ENCODE assay signal across 8 cellular contexts in the genomic region with DNA sequence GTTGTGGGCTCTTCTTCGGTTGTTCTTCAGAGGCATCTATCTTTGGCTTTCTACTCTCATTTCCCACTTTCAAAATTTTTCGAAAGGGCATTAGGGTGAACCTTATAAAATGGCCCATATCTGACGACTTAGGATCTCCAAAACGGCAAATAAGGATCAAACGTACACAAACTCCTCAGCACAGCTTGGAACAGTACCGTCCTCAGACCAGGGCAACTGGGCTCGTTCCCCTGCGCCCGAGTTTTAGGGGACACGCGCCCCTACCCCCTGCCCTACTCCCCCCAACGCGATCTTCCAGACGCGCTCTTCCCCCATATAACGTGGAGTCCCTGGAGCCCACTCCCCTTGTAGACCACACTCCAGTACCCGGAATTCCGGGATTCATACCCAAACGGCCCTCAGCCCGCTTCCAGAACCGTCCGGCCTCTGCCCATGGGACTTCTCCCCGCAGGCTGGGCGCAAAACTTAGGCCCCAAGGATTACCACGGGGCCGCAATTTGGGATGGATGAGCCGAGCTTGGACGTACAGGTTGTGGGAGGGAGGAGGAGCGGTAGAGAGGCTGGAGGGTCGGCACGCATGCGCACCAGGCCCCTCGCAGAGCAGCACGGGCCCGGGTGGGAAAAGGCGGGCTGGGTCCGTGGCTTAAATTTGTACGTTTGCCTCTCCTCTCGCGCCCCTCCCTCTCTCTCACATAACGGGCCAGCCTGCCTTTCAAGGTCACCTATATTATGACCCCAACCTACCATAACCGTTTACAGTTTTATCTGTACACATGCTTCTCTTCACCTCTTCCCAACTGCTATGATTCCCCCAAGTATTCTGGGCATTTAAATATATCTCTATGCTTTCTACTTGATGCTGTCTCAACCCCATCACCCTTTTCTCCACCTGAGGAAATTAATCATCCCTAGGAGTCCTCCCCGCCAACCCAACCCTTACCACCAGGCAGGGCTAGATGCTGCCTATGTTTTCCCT. TPM values are rescaled to one million over a fixed set of nuclear protein-coding genes. Genes with fewer than 3 reads are reported as not detected.
DNase-seq lines count a peak whose midpoint lies in the region; ATAC-seq, FAIRE-seq and TF ChIP-seq lines count a peak whose summit lies in the region.
"Had no signal": no experiment of that assay in that cellular context is flagged by ENCODE, and none has a peak within 500 bp of the region (broad histone marks: within the 10 kb centered on the region; RNA-seq: fewer than 3 reads in every experiment).

No MANE protein-coding gene starts in this region.

- H3K27ac Mint-ChIP-seq in astrocyte (ENCODE audit: unreplicated experiment), result no peak overlapping the region

- H3K4me1 Mint-ChIP-seq in astrocyte (ENCODE audit: low read depth, unreplicated experiment), result peaks cover 7% of the 10 kb centered on the region

- TSS peak; percentile 44 for BruUV-seq in HepG2 (replicated peaks; lab: Mats Ljungman, UMichigan)

- TF ChIP-seq EP300 in HepG2 (IDR thresholded peaks at IDR 0.05; ENCODE audit: low read depth in 2 of 2, low read length in 2 of 2), result no peak
- no peak for TF ChIP-seq EP300 in HepG2 (CRISPR knock-in tag; IDR thresholded peaks at IDR 0.05; ENCODE audit: borderline replicate concordance)

- peak; percentile 17 to 70 (median 40) for DNase-seq in T-helper 2 cell
- peak; percentile 30 for DNase-seq in astrocyte (ENCODE audit: low read depth)
- DNase-seq in HepG2 (ENCODE audit: low spot score), result no peak
- peak in 2 of 3 donors; percentile 24 to 50 for DNase-seq in stimulated activated CD4-positive, alpha-beta T cell treated with anti-CD3 and anti-CD28 coated beads, TNF-alpha, amount 100 ng/mL, for 1 hour (ENCODE audit: low read depth in 3 of 3, low spot score in 1 of 3)
- DNase-seq in DMS79 (lab: John Stamatoyannopoulos, UW), result no peak

- no peak for FAIRE-seq in astrocyte (lab: Jason Lieb, UNC)
- no peak for FAIRE-seq in HepG2 (lab: Jason Lieb, UNC)
- FAIRE-seq: frontal cortex had no signal

- H3K4me1 ChIP-seq in astrocyte (ENCODE audit: insufficient read depth, low read length) (peaks cover 12% of the 10 kb centered on the region), HepG2 (ENCODE audit: insufficient read depth, low read length) (peaks cover 33% of the 10 kb centered on the region; the same call in 1 of the 2 replicates)

- H3K79me2 ChIP-seq in astrocyte (ENCODE audit: insufficient read depth, low read length) (no peaks in the 10 kb centered on the region), HepG2 (ENCODE audit: insufficient read depth, low read length) (no peaks in the 10 kb centered on the region)

- POLR2A ChIA-PET in HepG2 (lab: Yijun Ruan, JAX), result no interaction called here

- H4K20me1 ChIP-seq in astrocyte (ENCODE audit: insufficient read depth, low read length) (no peaks in the 10 kb centered on the region), HepG2 (ENCODE audit: insufficient read depth, low read length) (no peaks in the 10 kb centered on the region)

- H2AFZ ChIP-seq in astrocyte (ENCODE audit: low read depth, low read length) (peak overlapping the region; percentile 88), HepG2 (ENCODE audit: low read length) (no peak overlapping the region)

- no peaks in the 10 kb centered on the region for H3K9me3 ChIP-seq in astrocyte (ENCODE audit: insufficient read depth, low read depth, low read length)
- H3K9me3 ChIP-seq in HepG2 (ENCODE audit: low read length), result no peaks in the 10 kb centered on the region

- no peaks in the 10 kb centered on the region for H3K27me3 ChIP-seq in astrocyte (ENCODE audit: insufficient read depth, low read length)
- H3K27me3 ChIP-seq in HepG2 (ENCODE audit: control insufficient read depth in 1 of 2, insufficient read depth in 2 of 2, low read length in 2 of 2), result peaks cover 0 to 10% of the 10 kb centered on the region in 2 experiments; a peak in 1 of 5 replicates

- peak overlapping the region; percentile 70 for H3K4me3 ChIP-seq in astrocyte (ENCODE audit: insufficient read depth, low read depth, low read length)
- H3K4me3 ChIP-seq in HepG2 (replicated peaks in 1 of 3; ENCODE audit: insufficient read depth in 1 of 3, low read depth in 2 of 3, low read length in 3 of 3), result peak overlapping the region; percentile 54 to 69 (median 64); a peak in 5 of 6 replicates

- CTCF ChIA-PET in HepG2 (lab: Yijun Ruan, JAX; ENCODE audit: low intra/inter-chr PET ratio, low total read pairs), result no interaction called here

- H3K27me3 Mint-ChIP-seq in astrocyte (ENCODE audit: low read depth, unreplicated experiment), result no peaks in the 10 kb centered on the region

- peaks cover 2% of the 10 kb centered on the region for H3K36me3 Mint-ChIP-seq in astrocyte (ENCODE audit: low read depth, unreplicated experiment)

- H3K9ac ChIP-seq in astrocyte (ENCODE audit: low read length), result peak overlapping the region; percentile 85
- H3K9ac ChIP-seq in HepG2 (ENCODE audit: insufficient read depth, low read depth, low read length), result peak overlapping the region; percentile 51

- intact Hi-C loops in HepG2 (cut with micrococcal nuclease; ENCODE audit: unreplicated experiment), result no loop called here

- H3K27ac ChIP-seq in astrocyte (ENCODE audit: low read depth, low read length), result peak overlapping the region; percentile 43
- H3K27ac ChIP-seq in HepG2 (ENCODE audit: extremely low read length, insufficient read depth, low read length), result no peak overlapping the region

- H3K4me2 ChIP-seq in astrocyte (ENCODE audit: low read length), result peak overlapping the region; percentile 92
- H3K4me2 ChIP-seq in HepG2 (ENCODE audit: low read depth, low read length), result peak overlapping the region; percentile 73

- 44% methylated on average over 40 of the region's 43 CpGs for WGBS in HepG2 (ENCODE audit: low lambda C conversion rate)

- TF ChIP-seq CTCF in astrocyte (IDR thresholded peaks at IDR 0.05; ENCODE audit: insufficient read depth, low read depth, low read length), result no peak
- no peak for TF ChIP-seq CTCF in HepG2 (CRISPR knock-in tag; IDR thresholded peaks at IDR 0.05)

- TF ChIP-seq POLR2A in HepG2 (IDR thresholded peaks at IDR 0.05; ENCODE audit: insufficient read depth in 1 of 2, low read depth in 2 of 2, low read length in 2 of 2), result peak in 1 of 2 experiments; percentile 44; a peak in 1 of 4 replicates

- no peak for TF ChIP-seq RAD21 in HepG2 (CRISPR knock-in tag; IDR thresholded peaks at IDR 0.05)

- no peak overlapping the region for H3K4me3 Mint-ChIP-seq in astrocyte (ENCODE audit: unreplicated experiment)

- no peaks in the 10 kb centered on the region for H3K9me3 Mint-ChIP-seq in astrocyte (ENCODE audit: unreplicated experiment)

- in situ Hi-C loops in HepG2 (cut with HindIII; ENCODE audit: extremely low pct_ligation_motif_present, low pct_unique_long_range_greater_than_20kb), result no loop called here

- ATAC-seq in GM19043 (IDR thresholded peaks at IDR 0.05; ENCODE audit: low read depth, unreplicated experiment) (peak; percentile 62), HG03175 (IDR thresholded peaks at IDR 0.05; ENCODE audit: unreplicated experiment) (peak; percentile 76), HepG2 (peak; percentile 44)

- no peaks in the 10 kb centered on the region for H3K36me3 ChIP-seq in astrocyte (ENCODE audit: insufficient read depth, low read length)
- H3K36me3 ChIP-seq in HepG2 (replicated peaks in 1 of 2; ENCODE audit: control insufficient read depth in 1 of 2, insufficient read depth in 2 of 2, low read length in 2 of 2), result no peaks in the 10 kb centered on the region

RNA-seq across cellular contexts. Expression of gene CCDC89, which starts 3.4 kb away (rescaled TPM):
- 0.26 and 0.30 TPM in 2 replicates for total RNA-seq in astrocyte
- 0.38 and 0.60 TPM in 2 replicates for total RNA-seq in HepG2 (2016; rRNA removed; fragmentation: Illumina TruSeq; extraction: Trizol)
- total RNA-seq in HepG2 (2016; cell fraction: cytosol; rRNA removed; fragmentation: Illumina TruSeq; extraction: Trizol; ENCODE audit: low read depth), result not detected in 2 replicates
- 0.30 and 0.39 TPM in 2 replicates for total RNA-seq in HepG2 (2016; cell fraction: insoluble cytoplasmic fraction; rRNA removed; fragmentation: Illumina TruSeq; extraction: Trizol)
- total RNA-seq in HepG2 (2016; cell fraction: membrane; rRNA removed; fragmentation: Illumina TruSeq; extraction: Trizol), result not detected in 2 replicates
- 0.28 TPM in 1 of 2 replicates, not detected in the other for total RNA-seq in HepG2 (2016; cell fraction: nucleus; rRNA removed; fragmentation: Illumina TruSeq; extraction: Trizol)
- polyA plus RNA-seq in HepG2 (2011; rRNA removed), result 0.13 TPM in 1 of 2 replicates, not detected in the other
- 0.03 and 0.04 TPM in 2 replicates for polyA plus RNA-seq in HepG2 (2011; cell fraction: cytosol; rRNA removed)
- polyA plus RNA-seq in HepG2 (2011; cell fraction: nucleus; rRNA removed), result not detected in 2 replicates
- not detected in 2 replicates for polyA plus RNA-seq in HepG2 (2012)
- not detected in 2 replicates for polyA plus RNA-seq in HepG2 (2016; cell fraction: cytosol; fragmentation: Illumina TruSeq; extraction: Trizol; ENCODE audit: low read depth)
- polyA plus RNA-seq in HepG2 (2016; cell fraction: insoluble cytoplasmic fraction; fragmentation: Illumina TruSeq; extraction: Trizol; ENCODE audit: low read depth), result 0.22 and 0.46 TPM in 2 replicates
- polyA plus RNA-seq in HepG2 (2016; cell fraction: membrane; fragmentation: Illumina TruSeq; extraction: Trizol; ENCODE audit: low read depth), result not detected in 2 replicates
- polyA plus RNA-seq in HepG2 (2016; cell fraction: nucleus; fragmentation: Illumina TruSeq; extraction: Trizol; ENCODE audit: insufficient read depth, low read depth), result not detected in 2 replicates
- not detected in 2 replicates for polyA minus RNA-seq in HepG2 (2011; rRNA and poly(A)+ RNA removed; ENCODE audit: low replicate concordance)
- not detected in 2 replicates for polyA minus RNA-seq in HepG2 (2011; cell fraction: cytosol; rRNA and poly(A)+ RNA removed)
- not detected in 2 replicates for polyA minus RNA-seq in HepG2 (2011; cell fraction: nucleus; rRNA and poly(A)+ RNA removed)

RNA-seq across cellular contexts. Expression of gene CREBZF, which starts 17.7 kb away (rescaled TPM):
- total RNA-seq in astrocyte, result 28.6 and 31.0 TPM in 2 replicates
- 17.2 and 43.1 TPM in 2 replicates for total RNA-seq in HepG2 (2016; rRNA removed; fragmentation: Illumina TruSeq; extraction: Trizol)
- 3.9 and 5.1 TPM in 2 replicates for total RNA-seq in HepG2 (2016; cell fraction: cytosol; rRNA removed; fragmentation: Illumina TruSeq; extraction: Trizol; ENCODE audit: low read depth)
- total RNA-seq in HepG2 (2016; cell fraction: insoluble cytoplasmic fraction; rRNA removed; fragmentation: Illumina TruSeq; extraction: Trizol), result 17.1 and 41.7 TPM in 2 replicates
- 8.8 and 10.3 TPM in 2 replicates for total RNA-seq in HepG2 (2016; cell fraction: membrane; rRNA removed; fragmentation: Illumina TruSeq; extraction: Trizol)
- 113 and 114 TPM in 2 replicates for total RNA-seq in HepG2 (2016; cell fraction: nucleus; rRNA removed; fragmentation: Illumina TruSeq; extraction: Trizol)
- polyA plus RNA-seq in HepG2 (2011; rRNA removed), result 30.6 and 31.1 TPM in 2 replicates
- polyA plus RNA-seq in HepG2 (2011; cell fraction: cytosol; rRNA removed), result 9.3 and 10.4 TPM in 2 replicates
- polyA plus RNA-seq in HepG2 (2011; cell fraction: nucleus; rRNA removed), result 173 and 179 TPM in 2 replicates
- polyA plus RNA-seq in HepG2 (2012), result 30.0 and 33.9 TPM in 2 replicates
- 1.7 and 3.1 TPM in 2 replicates for polyA plus RNA-seq in HepG2 (2016; cell fraction: cytosol; fragmentation: Illumina TruSeq; extraction: Trizol; ENCODE audit: low read depth)
- 17.0 and 19.9 TPM in 2 replicates for polyA plus RNA-seq in HepG2 (2016; cell fraction: insoluble cytoplasmic fraction; fragmentation: Illumina TruSeq; extraction: Trizol; ENCODE audit: low read depth)
- polyA plus RNA-seq in HepG2 (2016; cell fraction: membrane; fragmentation: Illumina TruSeq; extraction: Trizol; ENCODE audit: low read depth), result 4.9 and 6.4 TPM in 2 replicates
- 164 and 170 TPM in 2 replicates for polyA plus RNA-seq in HepG2 (2016; cell fraction: nucleus; fragmentation: Illumina TruSeq; extraction: Trizol; ENCODE audit: insufficient read depth, low read depth)
- polyA minus RNA-seq in HepG2 (2011; rRNA and poly(A)+ RNA removed; ENCODE audit: low replicate concordance), result 15.7 and 25.6 TPM in 2 replicates
- 8.6 and 12.7 TPM in 2 replicates for polyA minus RNA-seq in HepG2 (2011; cell fraction: cytosol; rRNA and poly(A)+ RNA removed)
- polyA minus RNA-seq in HepG2 (2011; cell fraction: nucleus; rRNA and poly(A)+ RNA removed), result 144 and 161 TPM in 2 replicates

RNA-seq across cellular contexts. Expression of gene TMEM126A, which starts 34.9 kb away (rescaled TPM):
- total RNA-seq in astrocyte, result 45.3 and 47.2 TPM in 2 replicates
- 66.9 and 68.7 TPM in 2 replicates for total RNA-seq in HepG2 (2016; rRNA removed; fragmentation: Illumina TruSeq; extraction: Trizol)
- total RNA-seq in HepG2 (2016; cell fraction: cytosol; rRNA removed; fragmentation: Illumina TruSeq; extraction: Trizol; ENCODE audit: low read depth), result 70.9 and 83.3 TPM in 2 replicates
- total RNA-seq in HepG2 (2016; cell fraction: insoluble cytoplasmic fraction; rRNA removed; fragmentation: Illumina TruSeq; extraction: Trizol), result 67.5 and 67.8 TPM in 2 replicates
- 63.9 and 68.2 TPM in 2 replicates for total RNA-seq in HepG2 (2016; cell fraction: membrane; rRNA removed; fragmentation: Illumina TruSeq; extraction: Trizol)
- 33.4 and 36.6 TPM in 2 replicates for total RNA-seq in HepG2 (2016; cell fraction: nucleus; rRNA removed; fragmentation: Illumina TruSeq; extraction: Trizol)
- polyA plus RNA-seq in HepG2 (2011; rRNA removed), result 33.8 and 59.5 TPM in 2 replicates
- 21.4 and 31.6 TPM in 2 replicates for polyA plus RNA-seq in HepG2 (2011; cell fraction: cytosol; rRNA removed)
- 6.2 and 6.7 TPM in 2 replicates for polyA plus RNA-seq in HepG2 (2011; cell fraction: nucleus; rRNA removed)
- polyA plus RNA-seq in HepG2 (2012), result 29.2 and 35.7 TPM in 2 replicates
- 69.5 and 78.7 TPM in 2 replicates for polyA plus RNA-seq in HepG2 (2016; cell fraction: cytosol; fragmentation: Illumina TruSeq; extraction: Trizol; ENCODE audit: low read depth)
- 48.7 and 55.1 TPM in 2 replicates for polyA plus RNA-seq in HepG2 (2016; cell fraction: insoluble cytoplasmic fraction; fragmentation: Illumina TruSeq; extraction: Trizol; ENCODE audit: low read depth)
- polyA plus RNA-seq in HepG2 (2016; cell fraction: membrane; fragmentation: Illumina TruSeq; extraction: Trizol; ENCODE audit: low read depth), result 51.3 and 53.8 TPM in 2 replicates
- 45.8 and 47.6 TPM in 2 replicates for polyA plus RNA-seq in HepG2 (2016; cell fraction: nucleus; fragmentation: Illumina TruSeq; extraction: Trizol; ENCODE audit: insufficient read depth, low read depth)
- polyA minus RNA-seq in HepG2 (2011; rRNA and poly(A)+ RNA removed; ENCODE audit: low replicate concordance), result 9.7 and 17.8 TPM in 2 replicates
- 3.4 and 4.2 TPM in 2 replicates for polyA minus RNA-seq in HepG2 (2011; cell fraction: cytosol; rRNA and poly(A)+ RNA removed)
- polyA minus RNA-seq in HepG2 (2011; cell fraction: nucleus; rRNA and poly(A)+ RNA removed), result 6.8 and 10.1 TPM in 2 replicates

RNA-seq across cellular contexts. Expression of gene TMEM126B, which starts 54.2 kb away (rescaled TPM):
- total RNA-seq in astrocyte, result 50.9 and 51.3 TPM in 2 replicates
- 54.8 and 81.8 TPM in 2 replicates for total RNA-seq in HepG2 (2016; rRNA removed; fragmentation: Illumina TruSeq; extraction: Trizol)
- 21.5 and 24.8 TPM in 2 replicates for total RNA-seq in HepG2 (2016; cell fraction: cytosol; rRNA removed; fragmentation: Illumina TruSeq; extraction: Trizol; ENCODE audit: low read depth)
- 56.1 and 83.6 TPM in 2 replicates for total RNA-seq in HepG2 (2016; cell fraction: insoluble cytoplasmic fraction; rRNA removed; fragmentation: Illumina TruSeq; extraction: Trizol)
- 45.7 and 58.4 TPM in 2 replicates for total RNA-seq in HepG2 (2016; cell fraction: membrane; rRNA removed; fragmentation: Illumina TruSeq; extraction: Trizol)
- 31.7 and 35.5 TPM in 2 replicates for total RNA-seq in HepG2 (2016; cell fraction: nucleus; rRNA removed; fragmentation: Illumina TruSeq; extraction: Trizol)
- polyA plus RNA-seq in HepG2 (2011; rRNA removed), result 26.2 and 33.6 TPM in 2 replicates
- 14.0 and 25.9 TPM in 2 replicates for polyA plus RNA-seq in HepG2 (2011; cell fraction: cytosol; rRNA removed)
- polyA plus RNA-seq in HepG2 (2011; cell fraction: nucleus; rRNA removed), result 18.3 and 25.6 TPM in 2 replicates
- polyA plus RNA-seq in HepG2 (2012), result 35.0 and 42.8 TPM in 2 replicates
- 29.0 and 34.2 TPM in 2 replicates for polyA plus RNA-seq in HepG2 (2016; cell fraction: cytosol; fragmentation: Illumina TruSeq; extraction: Trizol; ENCODE audit: low read depth)
- 85.8 and 101 TPM in 2 replicates for polyA plus RNA-seq in HepG2 (2016; cell fraction: insoluble cytoplasmic fraction; fragmentation: Illumina TruSeq; extraction: Trizol; ENCODE audit: low read depth)
- polyA plus RNA-seq in HepG2 (2016; cell fraction: membrane; fragmentation: Illumina TruSeq; extraction: Trizol; ENCODE audit: low read depth), result 52.1 and 54.7 TPM in 2 replicates
- 54.1 and 62.9 TPM in 2 replicates for polyA plus RNA-seq in HepG2 (2016; cell fraction: nucleus; fragmentation: Illumina TruSeq; extraction: Trizol; ENCODE audit: insufficient read depth, low read depth)
- 4.8 and 14.2 TPM in 2 replicates for polyA minus RNA-seq in HepG2 (2011; rRNA and poly(A)+ RNA removed; ENCODE audit: low replicate concordance)
- polyA minus RNA-seq in HepG2 (2011; cell fraction: cytosol; rRNA and poly(A)+ RNA removed), result 7.8 and 8.5 TPM in 2 replicates
- polyA minus RNA-seq in HepG2 (2011; cell fraction: nucleus; rRNA and poly(A)+ RNA removed), result 17.3 and 18.0 TPM in 2 replicates

RNA-seq across cellular contexts. Expression of gene DLG2, which starts 55.5 kb away (rescaled TPM):
- 1.8 and 2.8 TPM in 2 replicates for total RNA-seq in astrocyte
- 1.0 and 1.1 TPM in 2 replicates for total RNA-seq in HepG2 (2016; rRNA removed; fragmentation: Illumina TruSeq; extraction: Trizol)
- total RNA-seq in HepG2 (2016; cell fraction: cytosol; rRNA removed; fragmentation: Illumina TruSeq; extraction: Trizol; ENCODE audit: low read depth), result 0.26 and 0.30 TPM in 2 replicates
- 0.73 and 0.87 TPM in 2 replicates for total RNA-seq in HepG2 (2016; cell fraction: insoluble cytoplasmic fraction; rRNA removed; fragmentation: Illumina TruSeq; extraction: Trizol)
- 0.48 and 1.1 TPM in 2 replicates for total RNA-seq in HepG2 (2016; cell fraction: membrane; rRNA removed; fragmentation: Illumina TruSeq; extraction: Trizol)
- total RNA-seq in HepG2 (2016; cell fraction: nucleus; rRNA removed; fragmentation: Illumina TruSeq; extraction: Trizol), result 1.8 and 2.9 TPM in 2 replicates
- 0.34 and 0.46 TPM in 2 replicates for polyA plus RNA-seq in HepG2 (2011; rRNA removed)
- 0.11 and 0.23 TPM in 2 replicates for polyA plus RNA-seq in HepG2 (2011; cell fraction: cytosol; rRNA removed)
- 0.90 and 0.92 TPM in 2 replicates for polyA plus RNA-seq in HepG2 (2011; cell fraction: nucleus; rRNA removed)
- 0.75 and 1.2 TPM in 2 replicates for polyA plus RNA-seq in HepG2 (2012)
- 0.08 TPM in 1 of 2 replicates, not detected in the other for polyA plus RNA-seq in HepG2 (2016; cell fraction: cytosol; fragmentation: Illumina TruSeq; extraction: Trizol; ENCODE audit: low read depth)
- polyA plus RNA-seq in HepG2 (2016; cell fraction: insoluble cytoplasmic fraction; fragmentation: Illumina TruSeq; extraction: Trizol; ENCODE audit: low read depth), result 0.52 and 0.61 TPM in 2 replicates
- 0.21 and 0.35 TPM in 2 replicates for polyA plus RNA-seq in HepG2 (2016; cell fraction: membrane; fragmentation: Illumina TruSeq; extraction: Trizol; ENCODE audit: low read depth)
- polyA plus RNA-seq in HepG2 (2016; cell fraction: nucleus; fragmentation: Illumina TruSeq; extraction: Trizol; ENCODE audit: insufficient read depth, low read depth), result 0.83 and 1.5 TPM in 2 replicates
- 2.3 and 11.1 TPM in 2 replicates for polyA minus RNA-seq in HepG2 (2011; rRNA and poly(A)+ RNA removed; ENCODE audit: low replicate concordance)
- polyA minus RNA-seq in HepG2 (2011; cell fraction: cytosol; rRNA and poly(A)+ RNA removed), result 0.59 and 0.97 TPM in 2 replicates
- 9.3 and 12.7 TPM in 2 replicates for polyA minus RNA-seq in HepG2 (2011; cell fraction: nucleus; rRNA and poly(A)+ RNA removed)

Comparison
In these comparisons a context has a peak if more than half of its experiments do, and no peak if none do; other contexts are left out.
1. DNase-seq: peak in T-helper 2 cell (5 of 5), astrocyte (single experiment) and stimulated activated CD4-positive, alpha-beta T cell treated with anti-CD3 and anti-CD28 coated beads, TNF-alpha, amount 100 ng/mL, for 1 hour (2 of 3); none in HepG2 (single experiment) and DMS79 (single experiment).
2. Peak in every context shown above with its lines, with median percentiles within 50 percentile points of each other: ATAC-seq.